ENCODE assay signal across 17 cellular contexts in the genomic region with DNA sequence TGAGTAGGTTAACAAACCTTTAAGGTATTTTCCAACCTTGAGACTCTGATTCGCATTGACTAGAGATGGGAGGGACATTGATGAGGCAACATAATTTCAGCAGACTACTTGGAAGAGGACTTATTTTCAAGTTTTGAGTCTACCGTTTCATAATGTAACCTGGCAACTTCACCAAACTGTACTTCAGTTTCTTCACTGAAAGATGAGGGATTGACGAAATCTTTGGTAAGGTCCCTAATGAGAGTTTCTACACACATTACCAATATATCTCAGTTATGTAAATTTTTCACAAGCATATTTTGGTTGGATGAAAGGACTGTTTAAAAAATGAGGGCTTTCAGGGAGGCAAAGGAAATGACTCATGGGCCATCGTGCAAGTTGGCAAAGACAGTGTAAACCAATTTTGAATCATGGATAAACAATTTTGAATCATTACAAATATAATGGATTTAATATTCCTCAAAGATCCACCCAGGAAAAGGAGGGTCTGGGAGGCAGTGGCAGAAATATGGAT. TPM values are rescaled to one million over a fixed set of nuclear protein-coding genes. Genes with fewer than 3 reads are reported as not detected.
DNase-seq lines count a peak whose midpoint lies in the region; ATAC-seq and TF ChIP-seq lines count a peak whose summit lies in the region.
"Had no signal": no experiment of that assay in that cellular context is flagged by ENCODE, and none has a peak within 500 bp of the region (broad histone marks: within the 10 kb centered on the region; RNA-seq: fewer than 3 reads in every experiment).

No MANE protein-coding gene starts in this region.

- intact Hi-C loops in left ventricle myocardium inferior (cut with micrococcal nuclease): no loop called here

- H3K4me3 ChIP-seq in AG10803 (ENCODE audit: low read length) (no peak overlapping the region), left ventricle myocardium inferior (no peak overlapping the region)
- H3K4me3 ChIP-seq: stomach had no signal

- ATAC-seq in foreskin keratinocyte (peak; percentile 69), GM18907 (IDR thresholded peaks at IDR 0.05; ENCODE audit: unreplicated experiment) (no peak), GM21619 (IDR thresholded peaks at IDR 0.05; ENCODE audit: unreplicated experiment) (no peak)
- ATAC-seq: HCT116 had no signal

- TF ChIP-seq CTCF in AG10803 (conservative IDR thresholded peaks at IDR 0.05; ENCODE audit: low read length) (no peak), foreskin keratinocyte (conservative IDR thresholded peaks at IDR 0.05) (no peak), left ventricle myocardium inferior (IDR thresholded peaks at IDR 0.05; ENCODE audit: borderline replicate concordance) (no peak)

- DNase-seq in AG10803 (ENCODE audit: low read depth): peak; percentile 57
- DNase-seq in HS-5 (ENCODE audit: low read depth): peak; percentile 71
- DNase-seq in astrocyte of the hippocampus (ENCODE audit: low read depth, low spot score): peak; percentile 2
- DNase-seq in foreskin keratinocyte: peak; percentile 41 to 78
- no peak for DNase-seq in left ventricle myocardium inferior
- no peak for DNase-seq in NCI-H510A (lab: John Stamatoyannopoulos, UW)
- DNase-seq: amniotic stem cell; C1 segment of cervical spinal cord; dermis blood vessel endothelial cell; NCI-H1092; stimulated activated CD4-positive, alpha-beta T cell treated with anti-CD3 and anti-CD28 coated beads, Interleukin-15, amount 100 ng/mL, for 24 hours; stomach had no signal

- peaks cover 15% of the 10 kb centered on the region for H3K4me1 ChIP-seq in foreskin keratinocyte
- H3K4me1 ChIP-seq in left ventricle myocardium inferior: no peaks in the 10 kb centered on the region
- H3K4me1 ChIP-seq: stomach had no signal

- no peaks in the 10 kb centered on the region for H3K36me3 ChIP-seq in left ventricle myocardium inferior
- H3K36me3 ChIP-seq: stomach had no signal

- no peaks in the 10 kb centered on the region for H3K9me3 ChIP-seq in left ventricle myocardium inferior (replicated peaks)
- H3K9me3 ChIP-seq: stomach had no signal

- no peaks in the 10 kb centered on the region for H3K27me3 ChIP-seq in foreskin keratinocyte
- no peaks in the 10 kb centered on the region for H3K27me3 ChIP-seq in left ventricle myocardium inferior (ENCODE audit: low read depth)
- H3K27me3 ChIP-seq: stomach had no signal

- no peak overlapping the region for H3K27ac ChIP-seq in foreskin keratinocyte
- no peak overlapping the region for H3K27ac ChIP-seq in left ventricle myocardium inferior (replicated peaks)
- H3K27ac ChIP-seq: stomach had no signal

RNA-seq across cellular contexts. Expression of a gene that starts 28.7 kb away (rescaled TPM):
- 0.74 and 1.2 TPM in 2 replicates for total RNA-seq in foreskin keratinocyte
- polyA plus RNA-seq in foreskin keratinocyte: 0.14 and 0.17 TPM in 2 replicates
- 12.4 TPM for total RNA-seq in left ventricle myocardium inferior
- total RNA-seq: activated T-helper 2 cell treated with anti-CD3 and anti-CD28 coated beads, Interferon-gamma antibody, Interleukin-2, Interleukin-4, amounts not matched to agents 10 μg/mL and 5 μg/mL and 100 μg/mL, durations not matched to agents 14 hours and 24 hours and 36 hours had no signal
- polyA plus RNA-seq: IgD-negative memory B cell had no signal

Comparison
In these comparisons a context has a peak if more than half of its experiments do, and no peak if none do; other contexts are left out.
1. DNase-seq: peak in AG10803 (single experiment), HS-5 (single experiment), astrocyte of the hippocampus (single experiment) and foreskin keratinocyte (2 of 2); none in left ventricle myocardium inferior (single experiment) and NCI-H510A (single experiment).